ENCODE assay signal across 11 cellular contexts in the genomic region with DNA sequence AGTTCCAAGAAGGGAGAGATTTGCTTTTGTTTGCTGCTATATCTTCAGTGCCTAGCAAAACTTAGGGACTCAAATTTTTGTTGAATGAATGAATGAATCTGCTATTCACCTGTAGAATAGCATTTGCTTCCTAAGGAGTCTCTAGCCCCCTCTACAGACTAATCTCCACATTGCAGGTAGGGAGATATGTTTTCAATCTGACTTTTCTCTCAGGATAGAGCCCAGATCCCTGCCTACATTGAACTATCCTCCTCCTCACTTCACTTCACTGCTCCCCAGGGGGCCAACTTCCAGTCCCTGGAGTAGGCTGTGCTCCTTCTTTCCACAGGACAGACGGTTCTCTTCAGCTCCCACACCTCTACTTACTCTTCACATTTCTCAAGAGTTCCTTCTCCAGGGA.
DNase-seq lines count a peak whose midpoint lies in the region; ATAC-seq, FAIRE-seq and TF ChIP-seq lines count a peak whose summit lies in the region.
"Had no signal": no experiment of that assay in that cellular context is flagged by ENCODE, and none has a peak within 500 bp of the region (broad histone marks: within the 10 kb centered on the region; RNA-seq: fewer than 3 reads in every experiment).

No MANE protein-coding gene starts in this region.

- no peaks in the 10 kb centered on the region for H3K36me3 Mint-ChIP-seq in osteocyte (ENCODE audit: unreplicated experiment)

- peaks cover 6% of the 10 kb centered on the region for H3K9me3 Mint-ChIP-seq in osteocyte (ENCODE audit: unreplicated experiment)

- peak; percentile 40 for TF ChIP-seq CTCF in bronchial epithelial cell (IDR thresholded peaks at IDR 0.05; ENCODE audit: insufficient read depth, low read length, severe bottlenecking)
- peak; percentile 47 for TF ChIP-seq CTCF in osteocyte (IDR thresholded peaks at IDR 0.05)

- peaks cover 30% of the 10 kb centered on the region for H3K4me1 Mint-ChIP-seq in osteocyte (ENCODE audit: unreplicated experiment)

- H3K27me3 Mint-ChIP-seq in osteocyte (ENCODE audit: unreplicated experiment) = no peaks in the 10 kb centered on the region

- no peak for TF ChIP-seq EP300 in Ishikawa (IDR thresholded peaks at IDR 0.05; ENCODE audit: borderline replicate concordance)

- ATAC-seq in HG03457 (IDR thresholded peaks at IDR 0.05; ENCODE audit: unreplicated experiment) = no peak

- H3K4me3 Mint-ChIP-seq in osteocyte (ENCODE audit: unreplicated experiment) = no peak overlapping the region
- H3K4me3 Mint-ChIP-seq: stimulated activated naive CD8-positive, alpha-beta T cell treated with anti-CD3 and anti-CD28 coated beads, Interleukin-15, Interleukin-2, amounts not matched to agents 100 ng/mL and 50 ng/mL, for 24 hours had no signal

- no peak for FAIRE-seq in bronchial epithelial cell (lab: Jason Lieb, UNC)

- no peaks in the 10 kb centered on the region for H3K27me3 ChIP-seq in bronchial epithelial cell (ENCODE audit: control insufficient read depth, insufficient read depth, low read length)
- H3K27me3 ChIP-seq: BLaER1 treated with 17β-estradiol and CSF1 and Interleukin-3, amounts not matched to agents 10 nM and 100 nM had no signal

- H3K4me3 ChIP-seq in bronchial epithelial cell (ENCODE audit: low read depth, low read length) = no peak overlapping the region
- H3K4me3 ChIP-seq: BLaER1 treated with 17β-estradiol and CSF1 and Interleukin-3, amounts not matched to agents 10 nM and 100 nM had no signal

- no peaks in the 10 kb centered on the region for H3K36me3 ChIP-seq in bronchial epithelial cell (ENCODE audit: control insufficient read depth, insufficient read depth, low read length)
- H3K36me3 ChIP-seq: BLaER1 treated with 17β-estradiol and CSF1 and Interleukin-3, amounts not matched to agents 10 nM and 100 nM had no signal

- DNase-seq in NCI-H82 (lab: John Stamatoyannopoulos, UW) (peak; percentile 52), NCI-H82 treated with DMSO at 0.1 percent for 48 hours (lab: John Stamatoyannopoulos, UW; ENCODE audit: unreplicated experiment) (no peak), bronchial epithelial cell (ENCODE audit: low read depth) (peak; percentile 26), osteocyte (ENCODE audit: extremely low spot score, unreplicated experiment) (no peak), NK-92 (lab: John Stamatoyannopoulos, UW; ENCODE audit: unreplicated experiment) (no peak), NCI-H345 treated with DMSO at 0.1 percent for 48 hours (lab: John Stamatoyannopoulos, UW; ENCODE audit: unreplicated experiment) (no peak)
- DNase-seq: occipital lobe had no signal

- TF ChIP-seq RAD21 in Ishikawa (IDR thresholded peaks at IDR 0.05; ENCODE audit: low read depth) = peak; percentile 56

- no peak overlapping the region for H3K27ac Mint-ChIP-seq in osteocyte (ENCODE audit: unreplicated experiment)
- H3K27ac Mint-ChIP-seq: stimulated activated naive CD8-positive, alpha-beta T cell treated with anti-CD3 and anti-CD28 coated beads, Interleukin-15, Interleukin-2, amounts not matched to agents 100 ng/mL and 50 ng/mL, for 24 hours had no signal

TF ChIP-seq in Ishikawa, 13 proteins besides CTCF, POLR2A, EP300 and RAD21:
- TF ChIP-seq NFIC (IDR thresholded peaks at IDR 0.05) (no peak), CREB1 (IDR thresholded peaks at IDR 0.05; ENCODE audit: low read depth) (no peak), ZBTB7A (IDR thresholded peaks at IDR 0.05; ENCODE audit: low read depth) (no peak), FOXM1 (IDR thresholded peaks at IDR 0.05; ENCODE audit: borderline replicate concordance, low read depth) (no peak)
- TF ChIP-seq, protein P1, sequence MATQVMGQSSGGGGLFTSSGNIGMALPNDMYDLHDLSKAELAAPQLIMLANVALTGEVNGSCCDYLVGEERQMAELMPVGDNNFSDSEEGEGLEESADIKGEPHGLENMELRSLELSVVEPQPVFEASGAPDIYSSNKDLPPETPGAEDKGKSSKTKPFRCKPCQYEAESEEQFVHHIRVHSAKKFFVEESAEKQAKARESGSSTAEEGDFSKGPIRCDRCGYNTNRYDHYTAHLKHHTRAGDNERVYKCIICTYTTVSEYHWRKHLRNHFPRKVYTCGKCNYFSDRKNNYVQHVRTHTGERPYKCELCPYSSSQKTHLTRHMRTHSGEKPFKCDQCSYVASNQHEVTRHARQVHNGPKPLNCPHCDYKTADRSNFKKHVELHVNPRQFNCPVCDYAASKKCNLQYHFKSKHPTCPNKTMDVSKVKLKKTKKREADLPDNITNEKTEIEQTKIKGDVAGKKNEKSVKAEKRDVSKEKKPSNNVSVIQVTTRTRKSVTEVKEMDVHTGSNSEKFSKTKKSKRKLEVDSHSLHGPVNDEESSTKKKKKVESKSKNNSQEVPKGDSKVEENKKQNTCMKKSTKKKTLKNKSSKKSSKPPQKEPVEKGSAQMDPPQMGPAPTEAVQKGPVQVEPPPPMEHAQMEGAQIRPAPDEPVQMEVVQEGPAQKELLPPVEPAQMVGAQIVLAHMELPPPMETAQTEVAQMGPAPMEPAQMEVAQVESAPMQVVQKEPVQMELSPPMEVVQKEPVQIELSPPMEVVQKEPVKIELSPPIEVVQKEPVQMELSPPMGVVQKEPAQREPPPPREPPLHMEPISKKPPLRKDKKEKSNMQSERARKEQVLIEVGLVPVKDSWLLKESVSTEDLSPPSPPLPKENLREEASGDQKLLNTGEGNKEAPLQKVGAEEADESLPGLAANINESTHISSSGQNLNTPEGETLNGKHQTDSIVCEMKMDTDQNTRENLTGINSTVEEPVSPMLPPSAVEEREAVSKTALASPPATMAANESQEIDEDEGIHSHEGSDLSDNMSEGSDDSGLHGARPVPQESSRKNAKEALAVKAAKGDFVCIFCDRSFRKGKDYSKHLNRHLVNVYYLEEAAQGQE (IDR thresholded peaks at IDR 0.05; ENCODE audit: low read depth) = no peak
- TF ChIP-seq, protein P2, sequence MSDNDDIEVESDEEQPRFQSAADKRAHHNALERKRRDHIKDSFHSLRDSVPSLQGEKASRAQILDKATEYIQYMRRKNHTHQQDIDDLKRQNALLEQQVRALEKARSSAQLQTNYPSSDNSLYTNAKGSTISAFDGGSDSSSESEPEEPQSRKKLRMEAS (IDR thresholded peaks at IDR 0.05) = no peak

Comparison
In these comparisons a context has a peak if more than half of its experiments do, and no peak if none do; other contexts are left out.
1. DNase-seq: peak in NCI-H82 (single experiment) and bronchial epithelial cell (single experiment); none in NCI-H82 treated with DMSO at 0.1 percent for 48 hours (single experiment), osteocyte (single experiment), NK-92 (single experiment) and NCI-H345 treated with DMSO at 0.1 percent for 48 hours (single experiment).